In genomic region chr6:23154159-23154558, GRCh38 we compare ENCODE assay signal across 30 cellular contexts.
"Had no signal": no experiment of that assay in that cellular context is flagged by ENCODE, and none has a peak within 500 bp of the region (broad histone marks: within the 10 kb centered on the region; RNA-seq: fewer than 3 reads in every experiment).

No MANE protein-coding gene starts in this region.

- H3K27ac ChIP-seq: adrenal gland, body of pancreas, esophagus muscularis mucosa, foreskin keratinocyte, gastroesophageal sphincter, heart right ventricle, hepatocyte had no signal

- ATAC-seq: activated CD4-positive, alpha-beta T cell treated with anti-CD3 and anti-CD28 coated beads for 36 hours; activated CD8-positive, alpha-beta memory T cell treated with anti-CD3 and anti-CD28 coated beads, Interleukin-2, amount 10 ng/mL, durations not matched to agents 7 days and 5 days; activated CD8-positive, alpha-beta T cell treated with anti-CD3 and anti-CD28 coated beads, Interleukin-2, amount 10 ng/mL, durations not matched to agents 7 days and 5 days; activated naive CD8-positive, alpha-beta T cell treated with anti-CD3 and anti-CD28 coated beads, Interleukin-2, amount 50 U/mL, for 24 hours; body of pancreas; effector memory CD8-positive, alpha-beta T cell; foreskin keratinocyte; gastroesophageal sphincter; heart right ventricle had no signal

- H3K4me3 ChIP-seq: adrenal gland, body of pancreas, esophagus muscularis mucosa, gastroesophageal sphincter, heart right ventricle, hepatocyte had no signal

- H3K9me3 ChIP-seq: adrenal gland, body of pancreas, esophagus muscularis mucosa, gastroesophageal sphincter had no signal

- H3K4me1 ChIP-seq: adrenal gland, body of pancreas, esophagus muscularis mucosa, foreskin keratinocyte, gastroesophageal sphincter, heart right ventricle had no signal

- DNase-seq: activated CD4-positive, alpha-beta memory T cell treated with anti-CD3 and anti-CD28 coated beads for 36 hours; activated CD4-positive, alpha-beta T cell treated with anti-CD3 and anti-CD28 coated beads for 36 hours; activated CD4-positive, alpha-beta T cell treated with anti-CD3 and anti-CD28 coated beads, Interleukin-2, amount 10 ng/mL, durations not matched to agents 24 days and 14 days; activated CD4-positive, CD25-positive, alpha-beta regulatory T cell; activated CD4-positive, CD25-positive, alpha-beta regulatory T cell treated with anti-CD3 and anti-CD28 coated beads, Interleukin-2, amount 50 U/mL, for 72 hours; activated CD8-positive, alpha-beta memory T cell treated with anti-CD3 and anti-CD28 coated beads, Interleukin-2, amount 10 ng/mL, durations not matched to agents 7 days and 5 days; activated CD8-positive, alpha-beta memory T cell treated with anti-CD3 and anti-CD28 coated beads, Interleukin-2, amount 50 U/mL, for 4 hours; activated CD8-positive, alpha-beta T cell treated with anti-CD3 and anti-CD28 coated beads, Interleukin-2, amount 10 ng/mL, durations not matched to agents 7 days and 5 days; activated effector memory CD4-positive, alpha-beta T cell treated with anti-CD3 and anti-CD28 coated beads, Interleukin-2, amount 50 U/mL, for 16 hours; activated naive CD4-positive, alpha-beta T cell treated with anti-CD3 and anti-CD28 coated beads for 36 hours; activated naive CD8-positive, alpha-beta T cell treated with anti-CD3 and anti-CD28 coated beads for 36 hours; activated naive CD8-positive, alpha-beta T cell treated with anti-CD3 and anti-CD28 coated beads, Interleukin-2, amount 50 U/mL, for 24 hours; activated T-cell treated with anti-CD3 and anti-CD28 coated beads, Interleukin-2, amount 50 U/mL, for 1 hour; activated T-cell treated with anti-CD3 and anti-CD28 coated beads, Interleukin-2, amount 50 U/mL, for 48 hours; adrenal gland; amygdala; aorta; body of pancreas; caudate nucleus; cortex of kidney; dermis blood vessel endothelial cell; effector CD4-positive, alpha-beta T cell; effector memory CD8-positive, alpha-beta T cell; erythroblast; foreskin keratinocyte; heart right ventricle; T1000 had no signal

- H3K36me3 ChIP-seq: adrenal gland, esophagus muscularis mucosa, gastroesophageal sphincter, heart right ventricle had no signal

- H3K27me3 ChIP-seq: adrenal gland, body of pancreas, esophagus muscularis mucosa, foreskin keratinocyte, gastroesophageal sphincter, heart right ventricle, hepatocyte had no signal
